In genomic region chr1:94863919-94864318, GRCh38 we compare ENCODE assay signal across 8 cellular contexts. TPM values are rescaled to one million over a fixed set of nuclear protein-coding genes. Genes with fewer than 3 reads are reported as not detected.
A peak's percentile ranks its signal among the peaks of the same experiment; 100 is the strongest.
DNase-seq lines count a peak whose midpoint lies in the region; ATAC-seq and TF ChIP-seq lines count a peak whose summit lies in the region.

No MANE protein-coding gene starts in this region.

- H3K4me1 Mint-ChIP-seq in CD14-positive monocyte: peaks cover 16% of the 10 kb centered on the region

- peaks cover 49% of the 10 kb centered on the region for H3K4me1 ChIP-seq in osteoblast (ENCODE audit: insufficient read depth, low read length)

- POLR2A ChIA-PET in RWPE1 (lab: Yijun Ruan, JAX; ENCODE audit: low non-redundant PET): no interaction called here

- no peaks in the 10 kb centered on the region for H3K36me3 Mint-ChIP-seq in CD14-positive monocyte

- no peak overlapping the region for H3K4me3 Mint-ChIP-seq in CD14-positive monocyte

- H3K27me3 Mint-ChIP-seq in CD14-positive monocyte (ENCODE audit: low read depth in 3 of 3): peaks cover 6 to 13% (median 9%) of the 10 kb centered on the region in 3 donors

- TF ChIP-seq CTCF in RWPE1 (conservative IDR thresholded peaks at IDR 0.05; ENCODE audit: low read depth) (no peak), fibroblast of villous mesenchyme (IDR thresholded peaks at IDR 0.05; ENCODE audit: insufficient read depth, low read depth, low read length) (no peak), osteoblast (IDR thresholded peaks at IDR 0.05; ENCODE audit: extremely low read depth, low read depth, low read length) (no peak), CD14-positive monocyte (IDR thresholded peaks at IDR 0.05) (no peak)

- no peaks in the 10 kb centered on the region for H3K9me3 ChIP-seq in osteoblast (ENCODE audit: low read depth, low read length)

- no peak overlapping the region for H2AFZ ChIP-seq in osteoblast (ENCODE audit: low read length)

- H3K36me3 ChIP-seq in osteoblast (ENCODE audit: insufficient read depth, low read length): no peaks in the 10 kb centered on the region

- H3K79me2 ChIP-seq in osteoblast (ENCODE audit: insufficient read depth, low read length): no peaks in the 10 kb centered on the region

- H3K4me3 ChIP-seq in fibroblast of villous mesenchyme (ENCODE audit: low read depth, low read length) (peak overlapping the region; percentile 28), osteoblast (ENCODE audit: insufficient read depth, low read length) (peak overlapping the region; percentile 43)

- H3K27ac Mint-ChIP-seq in CD14-positive monocyte: no peak overlapping the region

- intact Hi-C loops in CD14-positive monocyte (cut with micrococcal nuclease): no loop called here

- H3K27ac ChIP-seq in RWPE1 (peak overlapping the region; percentile 44; the same call in 1 of the 2 replicates), osteoblast (ENCODE audit: low read depth, low read length) (peak overlapping the region; percentile 97)

- no peaks in the 10 kb centered on the region for H4K20me1 ChIP-seq in osteoblast (ENCODE audit: insufficient read depth, low read length)

- no peaks in the 10 kb centered on the region for H3K27me3 ChIP-seq in osteoblast (ENCODE audit: insufficient read depth, low read length)

- ATAC-seq in HG03439 (IDR thresholded peaks at IDR 0.05; ENCODE audit: unreplicated experiment): no peak

- DNase-seq in AG20443 (ENCODE audit: low spot score): peak; percentile 77
- peak; percentile 80 for DNase-seq in RWPE1 (ENCODE audit: low spot score)
- DNase-seq in fibroblast of villous mesenchyme (ENCODE audit: low read depth): peak; percentile 96
- no peak for DNase-seq in osteoblast (ENCODE audit: insufficient read length, low spot score, missing footprints)
- DNase-seq in NK-92 (lab: John Stamatoyannopoulos, UW; ENCODE audit: unreplicated experiment): no peak
- DNase-seq in NCI-H510A (lab: John Stamatoyannopoulos, UW): no peak
- no peak for DNase-seq in CD14-positive monocyte (ENCODE audit: low spot score)

- CTCF ChIA-PET in RWPE1 (lab: Yijun Ruan, JAX): interaction anchor here (0.8 to 1.1 kb wide), 3 partner anchors 62 to 316 kb away, joined by 3 read pairs; no protein-coding TSS in a partner anchor

- no peaks in the 10 kb centered on the region for H3K9me3 Mint-ChIP-seq in CD14-positive monocyte

- peak overlapping the region; percentile 83 for H3K4me2 ChIP-seq in osteoblast (ENCODE audit: insufficient read depth, low read length)

RNA-seq across cellular contexts. Expression of gene SLC44A3, which starts 43.8 kb away (rescaled TPM):
- total RNA-seq in fibroblast of villous mesenchyme: 1.7 and 1.9 TPM in 2 replicates
- 2.9 and 7.1 TPM in 2 replicates for total RNA-seq in osteoblast
- not detected for polyA plus RNA-seq in CD14-positive monocyte

Comparison
In these comparisons a context has a peak if more than half of its experiments do, and no peak if none do; other contexts are left out.
1. DNase-seq: peak in AG20443 (single experiment), RWPE1 (single experiment) and fibroblast of villous mesenchyme (single experiment); none in osteoblast (single experiment), NK-92 (single experiment), NCI-H510A (single experiment) and CD14-positive monocyte (single experiment).